ENCODE assay signal across 2 cellular contexts in the genomic region with DNA sequence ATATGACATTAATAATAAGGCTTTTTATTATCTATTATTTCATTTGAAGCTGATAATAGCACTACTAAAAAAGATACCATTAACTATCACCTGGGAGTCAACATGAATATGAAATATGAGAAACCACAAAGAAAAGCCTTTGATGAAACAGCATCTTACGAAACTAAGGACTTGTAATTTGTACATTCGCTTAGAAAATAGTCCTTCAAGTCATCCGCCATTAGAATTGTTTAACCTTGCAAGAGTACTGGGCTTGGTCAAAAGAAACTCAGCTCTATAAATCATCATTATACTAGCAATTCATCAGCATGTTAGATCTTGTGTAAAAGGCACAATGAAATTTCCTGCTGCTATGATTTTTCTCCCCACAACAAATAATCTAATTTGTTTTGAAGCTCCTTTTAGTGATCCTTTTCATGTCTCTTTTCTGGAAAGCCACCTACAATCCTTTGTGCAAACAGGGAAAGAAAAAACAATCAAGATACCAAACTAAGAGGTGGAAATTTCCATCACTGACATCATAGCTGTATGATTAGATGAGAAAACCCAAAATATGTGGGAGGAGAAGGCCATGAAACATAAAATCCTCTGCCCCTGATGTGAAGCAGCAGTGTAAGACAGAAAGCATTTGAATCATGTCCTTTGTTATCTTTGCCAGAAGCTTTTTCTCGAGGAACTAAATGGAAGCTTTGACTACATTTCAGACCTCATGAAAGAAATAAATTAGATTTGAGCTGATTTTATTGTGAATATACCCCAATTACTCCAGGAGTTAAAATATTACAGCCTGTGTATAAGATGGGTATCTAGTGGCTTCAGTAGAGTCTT.
TF ChIP-seq lines count a peak whose summit lies in the region.

No MANE protein-coding gene starts in this region.

TF ChIP-seq in HepG2, 621 proteins besides CTCF, POLR2A, EP300 and RAD21 (continues in another document):
- TF ChIP-seq ZFP90 (CRISPR knock-in tag; IDR thresholded peaks at IDR 0.05; ENCODE audit: borderline replicate concordance): no peak
- no peak for TF ChIP-seq ZNF484 (CRISPR knock-in tag; IDR thresholded peaks at IDR 0.05; ENCODE audit: borderline replicate concordance, low read depth)
- TF ChIP-seq SP5 (CRISPR knock-in tag; IDR thresholded peaks at IDR 0.05; ENCODE audit: borderline replicate concordance, low read depth): peak; percentile 39
- TF ChIP-seq ZNF782 (CRISPR knock-in tag; IDR thresholded peaks at IDR 0.05; ENCODE audit: borderline replicate concordance): no peak
- TF ChIP-seq SATB2 (CRISPR knock-in tag; IDR thresholded peaks at IDR 0.05): peak; percentile 40; the same call in 1 of the 2 replicates
- no peak for TF ChIP-seq MIER2 (CRISPR knock-in tag; IDR thresholded peaks at IDR 0.05)
- TF ChIP-seq E2F1 (CRISPR knock-in tag; IDR thresholded peaks at IDR 0.05): 0 out of 2 replicates have a peak, but pooled peaks have one; percentile 25
- TF ChIP-seq ELF3 (CRISPR knock-in tag; IDR thresholded peaks at IDR 0.05): 0 out of 2 replicates have a peak, but pooled peaks have one; percentile 40
- TF ChIP-seq MIXL1 (CRISPR knock-in tag; IDR thresholded peaks at IDR 0.05): 0 out of 2 replicates have a peak, but pooled peaks have one; percentile 14
- peak; percentile 40; the same call in 1 of the 2 replicates for TF ChIP-seq ZFP1 (CRISPR knock-in tag; IDR thresholded peaks at IDR 0.05)
- no peak for TF ChIP-seq SMARCE1 (IDR thresholded peaks at IDR 0.05; ENCODE audit: borderline replicate concordance)
- TF ChIP-seq, protein P1, sequence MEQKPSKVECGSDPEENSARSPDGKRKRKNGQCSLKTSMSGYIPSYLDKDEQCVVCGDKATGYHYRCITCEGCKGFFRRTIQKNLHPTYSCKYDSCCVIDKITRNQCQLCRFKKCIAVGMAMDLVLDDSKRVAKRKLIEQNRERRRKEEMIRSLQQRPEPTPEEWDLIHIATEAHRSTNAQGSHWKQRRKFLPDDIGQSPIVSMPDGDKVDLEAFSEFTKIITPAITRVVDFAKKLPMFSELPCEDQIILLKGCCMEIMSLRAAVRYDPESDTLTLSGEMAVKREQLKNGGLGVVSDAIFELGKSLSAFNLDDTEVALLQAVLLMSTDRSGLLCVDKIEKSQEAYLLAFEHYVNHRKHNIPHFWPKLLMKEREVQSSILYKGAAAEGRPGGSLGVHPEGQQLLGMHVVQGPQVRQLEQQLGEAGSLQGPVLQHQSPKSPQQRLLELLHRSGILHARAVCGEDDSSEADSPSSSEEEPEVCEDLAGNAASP (CRISPR knock-in tag; IDR thresholded peaks at IDR 0.05; ENCODE audit: borderline replicate concordance): 0 out of 2 replicates have a peak, but pooled peaks have one; percentile 49
- TF ChIP-seq SOX13 (IDR thresholded peaks at IDR 0.05): no peak
- peak in 1 of 2 experiments; percentile 85; a peak in 2 of 4 replicates for TF ChIP-seq SOX13 (CRISPR knock-in tag; conservative IDR thresholded peaks at IDR 0.05 in 1 of 2, IDR thresholded peaks at IDR 0.05 in 1 of 2)
- no peak for TF ChIP-seq ZNF180 (CRISPR knock-in tag; IDR thresholded peaks at IDR 0.05; ENCODE audit: borderline replicate concordance, low read depth)
- TF ChIP-seq CAMTA2 (CRISPR knock-in tag; IDR thresholded peaks at IDR 0.05; ENCODE audit: borderline replicate concordance): no peak
- TF ChIP-seq, protein P2, sequence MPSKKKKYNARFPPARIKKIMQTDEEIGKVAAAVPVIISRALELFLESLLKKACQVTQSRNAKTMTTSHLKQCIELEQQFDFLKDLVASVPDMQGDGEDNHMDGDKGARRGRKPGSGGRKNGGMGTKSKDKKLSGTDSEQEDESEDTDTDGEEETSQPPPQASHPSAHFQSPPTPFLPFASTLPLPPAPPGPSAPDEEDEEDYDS (CRISPR knock-in tag; IDR thresholded peaks at IDR 0.05): peak; percentile 17; the same call in 1 of the 2 replicates
- 0 out of 2 replicates have a peak, but pooled peaks have one; percentile 14 for TF ChIP-seq CREM (IDR thresholded peaks at IDR 0.05)
- no peak for TF ChIP-seq CREM (CRISPR knock-in tag; IDR thresholded peaks at IDR 0.05)
- TF ChIP-seq SIX4 (CRISPR knock-in tag; IDR thresholded peaks at IDR 0.05): peak; percentile 7; the same call in 1 of the 2 replicates

TF ChIP-seq in K562, 482 proteins besides CTCF, POLR2A, EP300 and RAD21 (continues in another document):
- TF ChIP-seq CHD2 (IDR thresholded peaks at IDR 0.05; ENCODE audit: low read depth, low read length) (no peak), CBFA2T3 (IDR thresholded peaks at IDR 0.05) (peak; percentile 26; the same call in 1 of the 2 replicates), RNF2 (IDR thresholded peaks at IDR 0.05) (no peak), RCOR1 (IDR thresholded peaks at IDR 0.05; ENCODE audit: borderline replicate concordance in 1 of 2, low read depth in 2 of 2, low read length in 2 of 2) (peak in 1 of 2 experiments; percentile 65; a peak in 1 of 4 replicates), EHMT2 (IDR thresholded peaks at IDR 0.05) (no peak), SNAPC5 (CRISPR knock-in tag; IDR thresholded peaks at IDR 0.05) (no peak), PCBP2 (IDR thresholded peaks at IDR 0.05; ENCODE audit: low read depth, low read length, poor library complexity, severe bottlenecking) (no peak), ZNF24 (IDR thresholded peaks at IDR 0.05) (no peak), ATF7 (IDR thresholded peaks at IDR 0.05) (0 out of 2 replicates have a peak, but pooled peaks have one; percentile 34), CTBP1 (IDR thresholded peaks at IDR 0.05; ENCODE audit: borderline replicate concordance) (peak; percentile 21; the same call in 1 of the 2 replicates), TEAD1 (CRISPR knock-in tag; IDR thresholded peaks at IDR 0.05) (no peak), DPF2 (IDR thresholded peaks at IDR 0.05) (peak; percentile 63), TEAD4 (IDR thresholded peaks at IDR 0.05; ENCODE audit: low read length) (peak; percentile 13; the same call in 1 of the 2 replicates), TEAD4 (CRISPR knock-in tag; IDR thresholded peaks at IDR 0.05; ENCODE audit: borderline replicate concordance) (no peak), TCF7L2 (IDR thresholded peaks at IDR 0.05; ENCODE audit: low read depth, low read length) (no peak), MEIS2 (IDR thresholded peaks at IDR 0.05; ENCODE audit: partially characterized antibody) (peak; percentile 11), ARID1B (IDR thresholded peaks at IDR 0.05) (peak; percentile 26; the same call in 1 of the 2 replicates), HNRNPK (IDR thresholded peaks at IDR 0.05; ENCODE audit: low read depth, low read length, poor library complexity, severe bottlenecking) (no peak), SOX6 (IDR thresholded peaks at IDR 0.05) (0 out of 2 replicates have a peak, but pooled peaks have one; percentile 20), ZBTB1 (CRISPR knock-in tag; IDR thresholded peaks at IDR 0.05; ENCODE audit: borderline replicate concordance, low read depth) (no peak), JUND (IDR thresholded peaks at IDR 0.05; ENCODE audit: borderline replicate concordance, low read depth, low read length) (peak; percentile 59; the same call in 1 of the 2 replicates), JUND (tag; IDR thresholded peaks at IDR 0.05; ENCODE audit: borderline replicate concordance, low read depth, low read length) (0 out of 3 replicates have a peak, but pooled peaks have one; percentile 20), PHF20 (IDR thresholded peaks at IDR 0.05; ENCODE audit: partially characterized antibody) (no peak)
- TF ChIP-seq, protein P3, sequence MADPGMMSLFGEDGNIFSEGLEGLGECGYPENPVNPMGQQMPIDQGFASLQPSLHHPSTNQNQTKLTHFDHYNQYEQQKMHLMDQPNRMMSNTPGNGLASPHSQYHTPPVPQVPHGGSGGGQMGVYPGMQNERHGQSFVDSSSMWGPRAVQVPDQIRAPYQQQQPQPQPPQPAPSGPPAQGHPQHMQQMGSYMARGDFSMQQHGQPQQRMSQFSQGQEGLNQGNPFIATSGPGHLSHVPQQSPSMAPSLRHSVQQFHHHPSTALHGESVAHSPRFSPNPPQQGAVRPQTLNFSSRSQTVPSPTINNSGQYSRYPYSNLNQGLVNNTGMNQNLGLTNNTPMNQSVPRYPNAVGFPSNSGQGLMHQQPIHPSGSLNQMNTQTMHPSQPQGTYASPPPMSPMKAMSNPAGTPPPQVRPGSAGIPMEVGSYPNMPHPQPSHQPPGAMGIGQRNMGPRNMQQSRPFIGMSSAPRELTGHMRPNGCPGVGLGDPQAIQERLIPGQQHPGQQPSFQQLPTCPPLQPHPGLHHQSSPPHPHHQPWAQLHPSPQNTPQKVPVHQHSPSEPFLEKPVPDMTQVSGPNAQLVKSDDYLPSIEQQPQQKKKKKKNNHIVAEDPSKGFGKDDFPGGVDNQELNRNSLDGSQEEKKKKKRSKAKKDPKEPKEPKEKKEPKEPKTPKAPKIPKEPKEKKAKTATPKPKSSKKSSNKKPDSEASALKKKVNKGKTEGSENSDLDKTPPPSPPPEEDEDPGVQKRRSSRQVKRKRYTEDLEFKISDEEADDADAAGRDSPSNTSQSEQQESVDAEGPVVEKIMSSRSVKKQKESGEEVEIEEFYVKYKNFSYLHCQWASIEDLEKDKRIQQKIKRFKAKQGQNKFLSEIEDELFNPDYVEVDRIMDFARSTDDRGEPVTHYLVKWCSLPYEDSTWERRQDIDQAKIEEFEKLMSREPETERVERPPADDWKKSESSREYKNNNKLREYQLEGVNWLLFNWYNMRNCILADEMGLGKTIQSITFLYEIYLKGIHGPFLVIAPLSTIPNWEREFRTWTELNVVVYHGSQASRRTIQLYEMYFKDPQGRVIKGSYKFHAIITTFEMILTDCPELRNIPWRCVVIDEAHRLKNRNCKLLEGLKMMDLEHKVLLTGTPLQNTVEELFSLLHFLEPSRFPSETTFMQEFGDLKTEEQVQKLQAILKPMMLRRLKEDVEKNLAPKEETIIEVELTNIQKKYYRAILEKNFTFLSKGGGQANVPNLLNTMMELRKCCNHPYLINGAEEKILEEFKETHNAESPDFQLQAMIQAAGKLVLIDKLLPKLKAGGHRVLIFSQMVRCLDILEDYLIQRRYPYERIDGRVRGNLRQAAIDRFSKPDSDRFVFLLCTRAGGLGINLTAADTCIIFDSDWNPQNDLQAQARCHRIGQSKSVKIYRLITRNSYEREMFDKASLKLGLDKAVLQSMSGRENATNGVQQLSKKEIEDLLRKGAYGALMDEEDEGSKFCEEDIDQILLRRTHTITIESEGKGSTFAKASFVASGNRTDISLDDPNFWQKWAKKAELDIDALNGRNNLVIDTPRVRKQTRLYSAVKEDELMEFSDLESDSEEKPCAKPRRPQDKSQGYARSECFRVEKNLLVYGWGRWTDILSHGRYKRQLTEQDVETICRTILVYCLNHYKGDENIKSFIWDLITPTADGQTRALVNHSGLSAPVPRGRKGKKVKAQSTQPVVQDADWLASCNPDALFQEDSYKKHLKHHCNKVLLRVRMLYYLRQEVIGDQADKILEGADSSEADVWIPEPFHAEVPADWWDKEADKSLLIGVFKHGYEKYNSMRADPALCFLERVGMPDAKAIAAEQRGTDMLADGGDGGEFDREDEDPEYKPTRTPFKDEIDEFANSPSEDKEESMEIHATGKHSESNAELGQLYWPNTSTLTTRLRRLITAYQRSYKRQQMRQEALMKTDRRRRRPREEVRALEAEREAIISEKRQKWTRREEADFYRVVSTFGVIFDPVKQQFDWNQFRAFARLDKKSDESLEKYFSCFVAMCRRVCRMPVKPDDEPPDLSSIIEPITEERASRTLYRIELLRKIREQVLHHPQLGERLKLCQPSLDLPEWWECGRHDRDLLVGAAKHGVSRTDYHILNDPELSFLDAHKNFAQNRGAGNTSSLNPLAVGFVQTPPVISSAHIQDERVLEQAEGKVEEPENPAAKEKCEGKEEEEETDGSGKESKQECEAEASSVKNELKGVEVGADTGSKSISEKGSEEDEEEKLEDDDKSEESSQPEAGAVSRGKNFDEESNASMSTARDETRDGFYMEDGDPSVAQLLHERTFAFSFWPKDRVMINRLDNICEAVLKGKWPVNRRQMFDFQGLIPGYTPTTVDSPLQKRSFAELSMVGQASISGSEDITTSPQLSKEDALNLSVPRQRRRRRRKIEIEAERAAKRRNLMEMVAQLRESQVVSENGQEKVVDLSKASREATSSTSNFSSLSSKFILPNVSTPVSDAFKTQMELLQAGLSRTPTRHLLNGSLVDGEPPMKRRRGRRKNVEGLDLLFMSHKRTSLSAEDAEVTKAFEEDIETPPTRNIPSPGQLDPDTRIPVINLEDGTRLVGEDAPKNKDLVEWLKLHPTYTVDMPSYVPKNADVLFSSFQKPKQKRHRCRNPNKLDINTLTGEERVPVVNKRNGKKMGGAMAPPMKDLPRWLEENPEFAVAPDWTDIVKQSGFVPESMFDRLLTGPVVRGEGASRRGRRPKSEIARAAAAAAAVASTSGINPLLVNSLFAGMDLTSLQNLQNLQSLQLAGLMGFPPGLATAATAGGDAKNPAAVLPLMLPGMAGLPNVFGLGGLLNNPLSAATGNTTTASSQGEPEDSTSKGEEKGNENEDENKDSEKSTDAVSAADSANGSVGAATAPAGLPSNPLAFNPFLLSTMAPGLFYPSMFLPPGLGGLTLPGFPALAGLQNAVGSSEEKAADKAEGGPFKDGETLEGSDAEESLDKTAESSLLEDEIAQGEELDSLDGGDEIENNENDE (IDR thresholded peaks at IDR 0.05; ENCODE audit: low read depth, low read length): no peak
- TF ChIP-seq, protein P4, sequence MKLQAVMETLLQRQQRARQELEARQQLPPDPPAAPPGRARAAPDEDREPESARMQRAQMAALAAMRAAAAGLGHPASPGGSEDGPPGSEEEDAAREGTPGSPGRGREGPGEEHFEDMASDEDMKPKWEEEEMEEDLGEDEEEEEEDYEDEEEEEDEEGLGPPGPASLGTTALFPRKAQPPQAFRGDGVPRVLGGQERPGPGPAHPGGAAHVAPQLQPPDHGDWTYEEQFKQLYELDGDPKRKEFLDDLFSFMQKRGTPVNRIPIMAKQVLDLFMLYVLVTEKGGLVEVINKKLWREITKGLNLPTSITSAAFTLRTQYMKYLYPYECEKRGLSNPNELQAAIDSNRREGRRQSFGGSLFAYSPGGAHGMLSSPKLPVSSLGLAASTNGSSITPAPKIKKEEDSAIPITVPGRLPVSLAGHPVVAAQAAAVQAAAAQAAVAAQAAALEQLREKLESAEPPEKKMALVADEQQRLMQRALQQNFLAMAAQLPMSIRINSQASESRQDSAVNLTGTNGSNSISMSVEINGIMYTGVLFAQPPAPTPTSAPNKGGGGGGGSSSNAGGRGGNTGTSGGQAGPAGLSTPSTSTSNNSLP (IDR thresholded peaks at IDR 0.05; ENCODE audit: borderline replicate concordance, low read depth, low read length): peak; percentile 18; the same call in 1 of the 2 replicates
- TF ChIP-seq, protein P1 (IDR thresholded peaks at IDR 0.05): no peak
- TF ChIP-seq, protein P5, sequence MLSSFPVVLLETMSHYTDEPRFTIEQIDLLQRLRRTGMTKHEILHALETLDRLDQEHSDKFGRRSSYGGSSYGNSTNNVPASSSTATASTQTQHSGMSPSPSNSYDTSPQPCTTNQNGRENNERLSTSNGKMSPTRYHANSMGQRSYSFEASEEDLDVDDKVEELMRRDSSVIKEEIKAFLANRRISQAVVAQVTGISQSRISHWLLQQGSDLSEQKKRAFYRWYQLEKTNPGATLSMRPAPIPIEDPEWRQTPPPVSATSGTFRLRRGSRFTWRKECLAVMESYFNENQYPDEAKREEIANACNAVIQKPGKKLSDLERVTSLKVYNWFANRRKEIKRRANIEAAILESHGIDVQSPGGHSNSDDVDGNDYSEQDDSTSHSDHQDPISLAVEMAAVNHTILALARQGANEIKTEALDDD (IDR thresholded peaks at IDR 0.05): no peak
